20 cellular contexts compared by ENCODE assay signal in the genomic region with DNA sequence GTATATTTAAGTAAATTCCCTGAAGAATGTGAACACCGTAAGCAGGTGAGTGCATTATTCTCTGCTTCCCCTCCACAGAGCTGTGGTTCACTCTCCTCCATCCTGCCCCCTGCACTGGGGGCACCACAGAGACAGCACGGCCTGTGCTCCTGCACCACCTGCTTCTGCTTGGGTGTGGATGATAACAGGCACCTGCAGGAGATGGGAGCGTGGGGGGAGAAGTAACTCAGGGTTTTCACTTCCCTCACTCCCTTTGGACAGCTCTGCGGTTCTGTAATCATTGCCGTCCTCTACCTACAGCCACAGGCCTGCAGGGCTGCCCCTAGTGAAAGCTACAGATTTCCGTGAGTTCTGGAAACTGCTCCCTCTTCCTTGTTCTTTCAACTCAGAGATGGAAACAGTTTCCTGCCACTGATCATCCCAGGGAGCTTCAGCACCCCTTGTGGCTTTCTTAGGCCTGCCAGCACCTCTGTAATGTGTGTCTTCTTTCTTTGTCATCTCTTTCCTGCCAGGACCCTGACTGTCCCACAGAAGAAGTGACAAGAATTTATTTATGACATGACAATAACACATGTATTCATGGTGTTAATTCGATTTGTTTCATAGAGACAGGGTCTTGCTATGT. TPM values are rescaled to one million over a fixed set of nuclear protein-coding genes. Genes with fewer than 3 reads are reported as not detected.
A peak's percentile ranks its signal among the peaks of the same experiment; 100 is the strongest.
DNase-seq lines count a peak whose midpoint lies in the region; ATAC-seq and TF ChIP-seq lines count a peak whose summit lies in the region.
"Had no signal": no experiment of that assay in that cellular context is flagged by ENCODE, and none has a peak within 500 bp of the region (broad histone marks: within the 10 kb centered on the region; RNA-seq: fewer than 3 reads in every experiment).

No MANE protein-coding gene starts in this region.

- peak; percentile 36 for TF ChIP-seq CTCF in GM12873 (IDR thresholded peaks at IDR 0.05; ENCODE audit: insufficient read depth, low read depth, low read length, missing control alignments)
- peak; percentile 58 for TF ChIP-seq CTCF in OCI-LY7 (conservative IDR thresholded peaks at IDR 0.05; ENCODE audit: low read length)
- TF ChIP-seq CTCF in osteoblast (IDR thresholded peaks at IDR 0.05; ENCODE audit: extremely low read depth, low read depth, low read length): peak; percentile 10

- H3K79me2 ChIP-seq in OCI-LY7 (ENCODE audit: insufficient read depth, low read depth, low read length): no peaks in the 10 kb centered on the region
- H3K79me2 ChIP-seq in osteoblast (ENCODE audit: insufficient read depth, low read length): no peaks in the 10 kb centered on the region

- intact Hi-C loops in OCI-LY7 (cut with micrococcal nuclease; ENCODE audit: unreplicated experiment): no loop called here

- H4K20me1 ChIP-seq in OCI-LY7 (ENCODE audit: insufficient read depth, low read length) (no peaks in the 10 kb centered on the region), osteoblast (ENCODE audit: insufficient read depth, low read length) (no peaks in the 10 kb centered on the region)

- ATAC-seq in HG03097 (IDR thresholded peaks at IDR 0.05; ENCODE audit: low FRiP score, unreplicated experiment): no peak
- ATAC-seq: activated T-cell treated with anti-CD3 and anti-CD28 coated beads, Interleukin-2, amount 50 U/mL, for 4 hours had no signal

- H3K27ac ChIP-seq in OCI-LY7 (ENCODE audit: low read depth, low read length, poor library complexity, severe bottlenecking) (peak overlapping the region; percentile 32), osteoblast (ENCODE audit: low read depth, low read length) (no peak overlapping the region)
- H3K27ac ChIP-seq: transverse colon had no signal

- H3K27me3 ChIP-seq in osteoblast (ENCODE audit: insufficient read depth, low read length): peaks cover 12% of the 10 kb centered on the region
- H3K27me3 ChIP-seq: transverse colon had no signal

- H3K4me3 ChIP-seq in OCI-LY7 (ENCODE audit: low read depth, low read length, poor library complexity, severe bottlenecking) (no peak overlapping the region), osteoblast (ENCODE audit: insufficient read depth, low read length) (no peak overlapping the region)
- H3K4me3 ChIP-seq: transverse colon had no signal

- H3K36me3 ChIP-seq in OCI-LY7 (ENCODE audit: insufficient read depth, low read length) (no peaks in the 10 kb centered on the region), osteoblast (ENCODE audit: insufficient read depth, low read length) (no peaks in the 10 kb centered on the region)
- H3K36me3 ChIP-seq: transverse colon had no signal

- H3K4me2 ChIP-seq in OCI-LY7 (ENCODE audit: low read length) (peak overlapping the region; percentile 37; the same call in 1 of the 2 replicates), osteoblast (ENCODE audit: insufficient read depth, low read length) (no peak overlapping the region)

- BruUV-seq in OCI-LY7 (replicated peaks; lab: Mats Ljungman, UMichigan): no TSS peak

- H3K4me1 ChIP-seq in OCI-LY7 (ENCODE audit: insufficient read depth, low read length, poor library complexity, severe bottlenecking) (peaks cover 31% of the 10 kb centered on the region), osteoblast (ENCODE audit: insufficient read depth, low read length) (peaks cover 18% of the 10 kb centered on the region)
- H3K4me1 ChIP-seq: transverse colon had no signal

- CTCF ChIA-PET in OCI-LY7 (lab: Charles Lee; ENCODE audit: unreplicated experiment): no interaction called here

- no peaks in the 10 kb centered on the region for H3K9me3 ChIP-seq in OCI-LY7 (ENCODE audit: low read length)
- no peaks in the 10 kb centered on the region for H3K9me3 ChIP-seq in osteoblast (ENCODE audit: low read depth, low read length)
- H3K9me3 ChIP-seq: transverse colon had no signal

- DNase-seq in OCI-LY7 (ENCODE audit: low spot score): peak; percentile 65
- DNase-seq in ecto neural progenitor cell (ENCODE audit: low spot score): peak; percentile 28
- DNase-seq in osteoblast (ENCODE audit: insufficient read length, low spot score, missing footprints): no peak
- DNase-seq in superior temporal gyrus (ENCODE audit: extremely low spot score): no peak
- no peak for DNase-seq in NCI-H2107 (lab: John Stamatoyannopoulos, UW)
- DNase-seq: activated T-cell treated with anti-CD3 and anti-CD28 coated beads, Interleukin-2, amount 50 U/mL, for 4 hours; AML-193; Calu3; NCI-H2081; NCI-H510A; SHP77; transverse colon had no signal

- H2AFZ ChIP-seq in OCI-LY7 (ENCODE audit: low read length): 0 out of 2 replicates have a peak overlapping the region, but pooled peaks have one; percentile 45
- H2AFZ ChIP-seq in osteoblast (ENCODE audit: low read length): no peak overlapping the region

- no peaks in the 10 kb centered on the region for H3K9me2 ChIP-seq in OCI-LY7 (ENCODE audit: insufficient read depth, low read length)

- POLR2A ChIA-PET in OCI-LY7 (lab: Charles Lee): no interaction called here

RNA-seq across cellular contexts. Expression of gene MICB, which starts 21.3 kb away (rescaled TPM):
- total RNA-seq in OCI-LY7 (2014; rRNA removed; shearing (Covaris generic)): 24.2 and 26.3 TPM in 2 replicates
- total RNA-seq in OCI-LY7 (2022) (32.4 and 33.9 TPM in 2 replicates), osteoblast (12.7 and 14.1 TPM in 2 replicates)

RNA-seq across cellular contexts. Expression of gene MCCD1, which starts 52.1 kb away (rescaled TPM):
- total RNA-seq in OCI-LY7 (2014; rRNA removed; shearing (Covaris generic)): not detected in 2 replicates
- total RNA-seq in OCI-LY7 (2022) (not detected in 2 replicates), osteoblast (not detected in 2 replicates)
- total RNA-seq: activated T-cell treated with anti-CD3 and anti-CD28 coated beads, Interleukin-2, amount 50 U/mL, for 4 hours; astrocyte; Calu3; cerebellum; G401; HT-29; lung microvascular endothelial cell; posterior vena cava; transverse colon had no signal

Comparison
In these comparisons a context has a peak if more than half of its experiments do, and no peak if none do; other contexts are left out.
1. DNase-seq: peak in OCI-LY7 (single experiment) and ecto neural progenitor cell (single experiment); none in osteoblast (single experiment), superior temporal gyrus (single experiment) and NCI-H2107 (single experiment).
2. Peak in every context shown above with its lines, with median percentiles within 50 percentile points of each other: CTCF ChIP-seq.